Comparison of ENCODE assay signal across 10 cellular contexts in the genomic region with DNA sequence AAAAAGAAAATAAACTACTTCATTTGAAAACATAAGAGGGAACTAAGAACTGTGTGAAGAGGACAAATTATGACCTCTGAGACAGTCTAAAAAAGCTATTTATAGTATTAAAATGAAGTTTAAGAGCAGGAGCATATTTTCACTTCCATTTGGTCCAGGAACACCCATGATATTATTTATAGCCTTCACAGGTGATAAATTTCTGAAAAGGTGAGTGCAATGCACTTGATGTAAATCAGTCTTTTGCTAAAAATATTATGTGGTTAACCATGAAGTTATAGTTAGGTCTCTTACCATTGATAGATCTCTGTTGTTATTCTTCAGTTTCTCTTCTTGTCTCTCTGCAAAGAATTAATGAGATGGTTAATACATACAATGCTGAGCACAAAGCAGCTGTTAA.
A peak's percentile ranks its signal among the peaks of the same experiment; 100 is the strongest.
DNase-seq lines count a peak whose midpoint lies in the region; ATAC-seq lines count a peak whose summit lies in the region.
"Had no signal": no experiment of that assay in that cellular context is flagged by ENCODE, and none has a peak within 500 bp of the region (broad histone marks: within the 10 kb centered on the region; RNA-seq: fewer than 3 reads in every experiment).

No MANE protein-coding gene starts in this region.

- no peak for DNase-seq in Kasumi-1 (lab: John Stamatoyannopoulos, UW)
- no peak for DNase-seq in NCI-H446 (lab: John Stamatoyannopoulos, UW)
- DNase-seq in NCI-H446 treated with DMSO at 0.1 percent for 48 hours (lab: John Stamatoyannopoulos, UW), result no peak
- no peak for DNase-seq in stimulated activated CD4-positive, alpha-beta T cell treated with anti-CD3 and anti-CD28 coated beads, Interleukin-12 subunit alpha, Interleukin-12 subunit beta, amount 100 ng/mL, for 4 hours
- DNase-seq: midbrain, NCI-H1417 treated with DMSO at 0.1 percent for 48 hours had no signal

- ATAC-seq in GM18498 (IDR thresholded peaks at IDR 0.05; ENCODE audit: unreplicated experiment) (peak; percentile 94), GM19467 (IDR thresholded peaks at IDR 0.05; ENCODE audit: unreplicated experiment) (peak; percentile 79), HG02884 (IDR thresholded peaks at IDR 0.05; ENCODE audit: unreplicated experiment) (peak; percentile 95), HG03521 (IDR thresholded peaks at IDR 0.05; ENCODE audit: unreplicated experiment) (peak; percentile 73)
